In the genomic region with DNA sequence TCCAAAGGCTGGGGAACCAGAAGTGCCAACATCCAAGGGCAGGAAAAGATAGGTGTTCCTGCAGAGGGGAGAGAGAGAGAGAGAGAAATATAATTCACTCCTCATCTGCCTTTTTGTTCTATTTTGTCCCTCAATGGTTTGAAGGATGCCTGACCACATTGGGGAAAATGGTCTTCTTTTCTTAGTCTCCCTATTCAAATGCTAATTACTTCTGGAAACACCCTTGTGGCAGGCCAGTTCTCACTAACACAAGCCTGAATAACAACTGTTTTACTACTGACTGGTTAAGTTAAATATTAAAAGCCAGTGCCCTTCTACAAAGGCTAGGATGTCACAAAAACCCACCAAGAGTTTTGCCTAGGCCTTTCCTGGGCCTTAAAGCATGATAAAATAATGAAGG, we compare ENCODE assay signal across 14 cellular contexts.
"Had no signal": no experiment of that assay in that cellular context is flagged by ENCODE, and none has a peak within 500 bp of the region (broad histone marks: within the 10 kb centered on the region; RNA-seq: fewer than 3 reads in every experiment).

No MANE protein-coding gene starts in this region.

- H3K27ac ChIP-seq: ascending aorta, gastrocnemius medialis, prostate gland, right atrium auricular region, transverse colon, vagina had no signal

- DNase-seq: activated CD4-positive, alpha-beta T cell treated with anti-CD3 and anti-CD28 coated beads for 36 hours; activated CD4-positive, alpha-beta T cell treated with anti-CD3 and anti-CD28 coated beads, Interleukin-2, amount 50 U/mL, for 48 hours; activated gamma-delta T cell; effector CD4-positive, alpha-beta T cell; gastrocnemius medialis; head of caudate nucleus; nephron progenitor cell; transverse colon had no signal

- H3K9me3 ChIP-seq: ascending aorta, gastrocnemius medialis, prostate gland, right atrium auricular region, transverse colon, vagina had no signal

- H3K27me3 ChIP-seq: ascending aorta, gastrocnemius medialis, right atrium auricular region, transverse colon, vagina had no signal

- ATAC-seq: activated CD4-positive, alpha-beta T cell treated with anti-CD3 and anti-CD28 coated beads for 36 hours; esophagus mucosa; gastrocnemius medialis; left lobe of liver had no signal

- H3K4me3 ChIP-seq: ascending aorta, gastrocnemius medialis, prostate gland, right atrium auricular region, transverse colon, vagina had no signal

- H3K4me1 ChIP-seq: ascending aorta, gastrocnemius medialis, prostate gland, right atrium auricular region, transverse colon, vagina had no signal

- H3K36me3 ChIP-seq: ascending aorta, gastrocnemius medialis, prostate gland, right atrium auricular region, transverse colon, vagina had no signal
